In the genomic region with DNA sequence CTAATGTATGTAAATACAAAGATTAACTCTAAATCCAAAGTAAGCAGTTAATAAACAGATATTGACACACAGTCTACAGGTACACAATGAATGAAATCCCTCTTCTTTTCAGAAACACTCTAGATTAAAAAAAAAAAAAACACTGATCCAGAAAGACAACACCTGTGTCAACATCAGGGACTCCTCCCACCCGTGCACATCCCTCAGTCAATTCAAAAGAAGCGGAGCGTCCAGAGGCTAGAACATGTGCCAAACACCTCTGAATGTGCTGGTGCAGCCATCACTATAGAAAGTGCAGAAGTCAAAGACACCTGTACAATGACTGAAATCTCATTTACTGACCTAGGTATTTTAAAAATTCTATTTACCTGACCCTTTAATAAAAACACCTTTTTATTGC, we compare ENCODE assay signal across 18 cellular contexts.
DNase-seq lines count a peak whose midpoint lies in the region; ATAC-seq lines count a peak whose summit lies in the region.
"Had no signal": no experiment of that assay in that cellular context is flagged by ENCODE, and none has a peak within 500 bp of the region (broad histone marks: within the 10 kb centered on the region; RNA-seq: fewer than 3 reads in every experiment).

No MANE protein-coding gene starts in this region.

- H3K27me3 Mint-ChIP-seq in activated naive CD8-positive, alpha-beta T cell treated with anti-CD3 and anti-CD28 coated beads for 36 hours = peaks cover 4% of the 10 kb centered on the region
- peaks cover 1% of the 10 kb centered on the region for H3K27me3 Mint-ChIP-seq in activated naive CD8-positive, alpha-beta T cell treated with anti-CD3 and anti-CD28 coated beads, Interleukin-2, amount 50 U/mL, for 24 hours
- no peaks in the 10 kb centered on the region for H3K27me3 Mint-ChIP-seq in stimulated activated naive CD8-positive, alpha-beta T cell treated with anti-CD3 and anti-CD28 coated beads, Interleukin-15, amount 100 ng/mL, for 72 hours

- ATAC-seq in activated naive CD8-positive, alpha-beta T cell treated with anti-CD3 and anti-CD28 coated beads, Interleukin-2, amount 50 U/mL, for 24 hours = no peak
- ATAC-seq in stimulated activated naive CD8-positive, alpha-beta T cell treated with anti-CD3 and anti-CD28 coated beads, Interleukin-15, amount 100 ng/mL, for 72 hours = no peak
- no peak for ATAC-seq in HG02759 (IDR thresholded peaks at IDR 0.05; ENCODE audit: unreplicated experiment)
- no peak for ATAC-seq in GM18909 (IDR thresholded peaks at IDR 0.05; ENCODE audit: poor library complexity, unreplicated experiment)
- ATAC-seq: natural killer cell had no signal

- H3K27ac Mint-ChIP-seq in activated naive CD8-positive, alpha-beta T cell treated with anti-CD3 and anti-CD28 coated beads for 36 hours = peak overlapping the region; percentile 58
- H3K27ac Mint-ChIP-seq in activated naive CD8-positive, alpha-beta T cell treated with anti-CD3 and anti-CD28 coated beads, Interleukin-2, amount 50 U/mL, for 24 hours = no peak overlapping the region
- H3K27ac Mint-ChIP-seq in stimulated activated naive CD8-positive, alpha-beta T cell treated with anti-CD3 and anti-CD28 coated beads, Interleukin-15, amount 100 ng/mL, for 72 hours = peak overlapping the region in 1 of 2 donors; percentile 15

- no peak overlapping the region for H3K4me3 Mint-ChIP-seq in activated naive CD8-positive, alpha-beta T cell treated with anti-CD3 and anti-CD28 coated beads for 36 hours
- no peak overlapping the region for H3K4me3 Mint-ChIP-seq in activated naive CD8-positive, alpha-beta T cell treated with anti-CD3 and anti-CD28 coated beads, Interleukin-2, amount 50 U/mL, for 24 hours
- no peak overlapping the region for H3K4me3 Mint-ChIP-seq in stimulated activated naive CD8-positive, alpha-beta T cell treated with anti-CD3 and anti-CD28 coated beads, Interleukin-15, amount 100 ng/mL, for 72 hours
- H3K4me3 Mint-ChIP-seq: natural killer cell had no signal

- no peak for DNase-seq in activated naive CD8-positive, alpha-beta T cell treated with anti-CD3 and anti-CD28 coated beads for 36 hours
- no peak for DNase-seq in activated naive CD8-positive, alpha-beta T cell treated with anti-CD3 and anti-CD28 coated beads, Interleukin-2, amount 50 U/mL, for 24 hours
- DNase-seq in NCI-H2029 treated with DMSO at 0.1 percent for 48 hours (lab: John Stamatoyannopoulos, UW) (peak; percentile 85), NCI-H748 (lab: John Stamatoyannopoulos, UW; ENCODE audit: unreplicated experiment) (peak; percentile 96), 8988T (no peak)
- no peak for DNase-seq in stimulated activated naive CD8-positive, alpha-beta T cell treated with anti-CD3 and anti-CD28 coated beads, Interleukin-15, amount 100 ng/mL, for 72 hours
- DNase-seq: activated CD4-positive, alpha-beta T cell treated with anti-CD3 and anti-CD28 coated beads, Interleukin-2, amount 50 U/mL, for 4 hours; HCEC 1CT; heart left ventricle; natural killer cell; NCI-H526 treated with DMSO at 0.1 percent for 48 hours; ovary; PC-9; right cardiac atrium; T-helper 2 cell; uterus had no signal

- no peaks in the 10 kb centered on the region for H3K36me3 Mint-ChIP-seq in activated naive CD8-positive, alpha-beta T cell treated with anti-CD3 and anti-CD28 coated beads for 36 hours
- H3K36me3 Mint-ChIP-seq in activated naive CD8-positive, alpha-beta T cell treated with anti-CD3 and anti-CD28 coated beads, Interleukin-2, amount 50 U/mL, for 24 hours (ENCODE audit: low read depth) = no peaks in the 10 kb centered on the region

- H3K4me1 Mint-ChIP-seq in activated naive CD8-positive, alpha-beta T cell treated with anti-CD3 and anti-CD28 coated beads for 36 hours = peaks cover 6% of the 10 kb centered on the region
- H3K4me1 Mint-ChIP-seq in activated naive CD8-positive, alpha-beta T cell treated with anti-CD3 and anti-CD28 coated beads, Interleukin-2, amount 50 U/mL, for 24 hours = peaks cover 6% of the 10 kb centered on the region
- peaks cover 14% of the 10 kb centered on the region for H3K4me1 Mint-ChIP-seq in stimulated activated naive CD8-positive, alpha-beta T cell treated with anti-CD3 and anti-CD28 coated beads, Interleukin-15, amount 100 ng/mL, for 72 hours

- H3K9me3 Mint-ChIP-seq in activated naive CD8-positive, alpha-beta T cell treated with anti-CD3 and anti-CD28 coated beads for 36 hours = peaks cover 7% of the 10 kb centered on the region
- peaks cover 26% of the 10 kb centered on the region for H3K9me3 Mint-ChIP-seq in activated naive CD8-positive, alpha-beta T cell treated with anti-CD3 and anti-CD28 coated beads, Interleukin-2, amount 50 U/mL, for 24 hours
- H3K9me3 Mint-ChIP-seq in stimulated activated naive CD8-positive, alpha-beta T cell treated with anti-CD3 and anti-CD28 coated beads, Interleukin-15, amount 100 ng/mL, for 72 hours = peaks cover 21 to 23% of the 10 kb centered on the region in 2 donors

Comparison
In these comparisons a context has a peak if more than half of its experiments do, and no peak if none do; other contexts are left out.
1. DNase-seq: peak in NCI-H2029 treated with DMSO at 0.1 percent for 48 hours (single experiment) and NCI-H748 (single experiment); none in activated naive CD8-positive, alpha-beta T cell treated with anti-CD3 and anti-CD28 coated beads for 36 hours (single experiment), activated naive CD8-positive, alpha-beta T cell treated with anti-CD3 and anti-CD28 coated beads, Interleukin-2, amount 50 U/mL, for 24 hours (single experiment), 8988T (single experiment) and stimulated activated naive CD8-positive, alpha-beta T cell treated with anti-CD3 and anti-CD28 coated beads, Interleukin-15, amount 100 ng/mL, for 72 hours (0 of 2).